1 cellular context compared by ENCODE assay signal in genomic region chr13:50081899-50082425, GRCh38.
TF ChIP-seq lines count a peak whose summit lies in the region.

No MANE protein-coding gene starts in this region.

TF ChIP-seq in HepG2, 621 proteins besides CTCF, POLR2A, EP300 and RAD21 (continued from another document and continues in another):
- 0 out of 2 replicates have a peak, but pooled peaks have one; percentile 53 for TF ChIP-seq HBP1 (CRISPR knock-in tag; IDR thresholded peaks at IDR 0.05; ENCODE audit: low read depth)
- TF ChIP-seq GATAD2A (CRISPR knock-in tag; IDR thresholded peaks at IDR 0.05): no peak
- TF ChIP-seq ZNF138 (CRISPR knock-in tag; IDR thresholded peaks at IDR 0.05; ENCODE audit: low read depth): no peak; the same call in 1 of the 2 replicates
- no peak for TF ChIP-seq ZFP36 (IDR thresholded peaks at IDR 0.05; ENCODE audit: borderline replicate concordance, low read depth, low read length, partially characterized antibody)
- TF ChIP-seq ZFP36L2 (CRISPR knock-in tag; IDR thresholded peaks at IDR 0.05): no peak
- TF ChIP-seq HMGA1 (CRISPR knock-in tag; conservative IDR thresholded peaks at IDR 0.05): no peak
- no peak for TF ChIP-seq ZNF891 (CRISPR knock-in tag; IDR thresholded peaks at IDR 0.05)
- TF ChIP-seq REXO4 (CRISPR knock-in tag; IDR thresholded peaks at IDR 0.05; ENCODE audit: borderline replicate concordance): no peak
- no peak for TF ChIP-seq IRF1 (CRISPR knock-in tag; IDR thresholded peaks at IDR 0.05; ENCODE audit: low read depth)
- TF ChIP-seq FOXA3 (CRISPR knock-in tag; IDR thresholded peaks at IDR 0.05): peak; percentile 75
- peak; percentile 42; the same call in 1 of the 2 replicates for TF ChIP-seq ZNF747 (CRISPR knock-in tag; IDR thresholded peaks at IDR 0.05; ENCODE audit: borderline replicate concordance)
- no peak; the same call in 1 of the 2 replicates for TF ChIP-seq HOXA9 (CRISPR knock-in tag; IDR thresholded peaks at IDR 0.05; ENCODE audit: borderline replicate concordance)
- no peak for TF ChIP-seq TBP (CRISPR knock-in tag; IDR thresholded peaks at IDR 0.05)
- TF ChIP-seq ZSCAN9 (CRISPR knock-in tag; IDR thresholded peaks at IDR 0.05; ENCODE audit: borderline replicate concordance): no peak
- TF ChIP-seq ZNF235 (CRISPR knock-in tag; IDR thresholded peaks at IDR 0.05; ENCODE audit: borderline replicate concordance): no peak
- no peak for TF ChIP-seq ZNF263 (CRISPR knock-in tag; IDR thresholded peaks at IDR 0.05)
- TF ChIP-seq TCF7L2 (IDR thresholded peaks at IDR 0.05; ENCODE audit: low read depth, low read length): no peak
- TF ChIP-seq ZNF260 (CRISPR knock-in tag; IDR thresholded peaks at IDR 0.05; ENCODE audit: borderline replicate concordance, low read depth): no peak
- TF ChIP-seq GLMP (CRISPR knock-in tag; IDR thresholded peaks at IDR 0.05; ENCODE audit: borderline replicate concordance): no peak
- no peak for TF ChIP-seq ZFP41 (CRISPR knock-in tag; IDR thresholded peaks at IDR 0.05; ENCODE audit: borderline replicate concordance)
- TF ChIP-seq KIAA2018 (CRISPR knock-in tag; IDR thresholded peaks at IDR 0.05; ENCODE audit: borderline replicate concordance): no peak
- TF ChIP-seq ZFP37 (CRISPR knock-in tag; IDR thresholded peaks at IDR 0.05; ENCODE audit: borderline replicate concordance): no peak
- no peak for TF ChIP-seq ZBTB43 (CRISPR knock-in tag; conservative IDR thresholded peaks at IDR 0.05)
- 0 out of 2 replicates have a peak, but pooled peaks have one; percentile 33 for TF ChIP-seq SOX5 (CRISPR knock-in tag; IDR thresholded peaks at IDR 0.05; ENCODE audit: borderline replicate concordance)
- peak; percentile 62; the same call in 1 of the 2 replicates for TF ChIP-seq E2F2 (CRISPR knock-in tag; IDR thresholded peaks at IDR 0.05; ENCODE audit: borderline replicate concordance)
- TF ChIP-seq BRD4 (CRISPR knock-in tag; IDR thresholded peaks at IDR 0.05): no peak
- TF ChIP-seq PITX1 (CRISPR knock-in tag; IDR thresholded peaks at IDR 0.05): no peak
- TF ChIP-seq EZH2 (conservative IDR thresholded peaks at IDR 0.05; ENCODE audit: low read depth, low read length): no peak
- no peak for TF ChIP-seq ZNF562 (CRISPR knock-in tag; IDR thresholded peaks at IDR 0.05; ENCODE audit: borderline replicate concordance)
- TF ChIP-seq CREBL2 (CRISPR knock-in tag; IDR thresholded peaks at IDR 0.05; ENCODE audit: borderline replicate concordance): no peak
- TF ChIP-seq SALL2 (CRISPR knock-in tag; IDR thresholded peaks at IDR 0.05): no peak
- TF ChIP-seq SYNCRIP (IDR thresholded peaks at IDR 0.05; ENCODE audit: insufficient read depth, low read depth, low read length): no peak
- no peak for TF ChIP-seq CREB3 (CRISPR knock-in tag; IDR thresholded peaks at IDR 0.05)
- no peak for TF ChIP-seq GABPA (IDR thresholded peaks at IDR 0.05; ENCODE audit: low read depth, low read length)
- TF ChIP-seq GABPA (CRISPR knock-in tag; IDR thresholded peaks at IDR 0.05; ENCODE audit: low read depth): peak; percentile 21; the same call in 1 of the 2 replicates
- TF ChIP-seq MTERF4 (CRISPR knock-in tag; IDR thresholded peaks at IDR 0.05): no peak
- TF ChIP-seq HNRNPUL1 (IDR thresholded peaks at IDR 0.05; ENCODE audit: low read depth, low read length): no peak
- peak; percentile 73 for TF ChIP-seq POLR2G (IDR thresholded peaks at IDR 0.05; ENCODE audit: low read depth, low read length)
- no peak for TF ChIP-seq FIP1L1 (IDR thresholded peaks at IDR 0.05; ENCODE audit: borderline replicate concordance, insufficient read depth, low read depth, low read length)
- no peak for TF ChIP-seq BATF2 (CRISPR knock-in tag; IDR thresholded peaks at IDR 0.05)
- TF ChIP-seq ZNF766 (CRISPR knock-in tag; IDR thresholded peaks at IDR 0.05; ENCODE audit: borderline replicate concordance): no peak
- TF ChIP-seq MTF1 (CRISPR knock-in tag; IDR thresholded peaks at IDR 0.05): no peak
- TF ChIP-seq ZNF354B (CRISPR knock-in tag; IDR thresholded peaks at IDR 0.05): peak; percentile 49; the same call in 1 of the 2 replicates
- no peak for TF ChIP-seq CAMTA2 (CRISPR knock-in tag; IDR thresholded peaks at IDR 0.05; ENCODE audit: borderline replicate concordance)
- TF ChIP-seq KMT2A (CRISPR knock-in tag; IDR thresholded peaks at IDR 0.05): peak; percentile 81
- TF ChIP-seq RARG (CRISPR knock-in tag; IDR thresholded peaks at IDR 0.05; ENCODE audit: low read depth): no peak
- no peak for TF ChIP-seq TBL1XR1 (IDR thresholded peaks at IDR 0.05; ENCODE audit: borderline replicate concordance, low read length, partially characterized antibody)
- no peak for TF ChIP-seq NR1H2 (CRISPR knock-in tag; IDR thresholded peaks at IDR 0.05; ENCODE audit: borderline replicate concordance, low read depth)
- no peak for TF ChIP-seq ZNF850 (CRISPR knock-in tag; conservative IDR thresholded peaks at IDR 0.05)
- TF ChIP-seq ATRX (CRISPR knock-in tag; IDR thresholded peaks at IDR 0.05; ENCODE audit: borderline replicate concordance): no peak
- no peak for TF ChIP-seq ETV6 (CRISPR knock-in tag; conservative IDR thresholded peaks at IDR 0.05)
- TF ChIP-seq SP5 (CRISPR knock-in tag; IDR thresholded peaks at IDR 0.05; ENCODE audit: borderline replicate concordance, low read depth): no peak
- 0 out of 2 replicates have a peak, but pooled peaks have one; percentile 57 for TF ChIP-seq ZNF790 (CRISPR knock-in tag; IDR thresholded peaks at IDR 0.05; ENCODE audit: borderline replicate concordance)
- no peak for TF ChIP-seq EEA1 (CRISPR knock-in tag; IDR thresholded peaks at IDR 0.05; ENCODE audit: borderline replicate concordance)
